In genomic region chr13:110199046-110199831, GRCh38 we compare ENCODE assay signal across 21 cellular contexts.
DNase-seq lines count a peak whose midpoint lies in the region; ATAC-seq and TF ChIP-seq lines count a peak whose summit lies in the region.
"Had no signal": no experiment of that assay in that cellular context is flagged by ENCODE, and none has a peak within 500 bp of the region (broad histone marks: within the 10 kb centered on the region; RNA-seq: fewer than 3 reads in every experiment).

No MANE protein-coding gene starts in this region.

- H3K4me1 Mint-ChIP-seq in chondrocyte (ENCODE audit: low read depth) = peaks cover 37% of the 10 kb centered on the region
- peaks cover 13% of the 10 kb centered on the region for H3K4me1 Mint-ChIP-seq in nephron progenitor cell
- H3K4me1 Mint-ChIP-seq in activated CD8-positive, alpha-beta memory T cell treated with anti-CD3 and anti-CD28 coated beads, Interleukin-2, amount 10 ng/mL, durations not matched to agents 7 days and 5 days = no peaks in the 10 kb centered on the region

- ATAC-seq in HG02642 (IDR thresholded peaks at IDR 0.05; ENCODE audit: poor library complexity, unreplicated experiment) = no peak
- ATAC-seq in GM21447 (IDR thresholded peaks at IDR 0.05; ENCODE audit: unreplicated experiment) = no peak
- no peak for ATAC-seq in activated CD8-positive, alpha-beta memory T cell treated with anti-CD3 and anti-CD28 coated beads, Interleukin-2, amount 10 ng/mL, durations not matched to agents 7 days and 5 days
- ATAC-seq: CD8-positive, alpha-beta T cell; Panc1; SK-N-SH treated with all-trans-retinoic acid at 6 μM for 48 hours had no signal

- intact Hi-C loops in cardiac septum (cut with DNase I) (no loop called here), left ventricle myocardium inferior (cut with micrococcal nuclease) (no loop called here)

- no peaks in the 10 kb centered on the region for H3K9me3 ChIP-seq in left ventricle myocardium inferior (replicated peaks)

- H3K9me3 Mint-ChIP-seq in chondrocyte (ENCODE audit: low read depth) (no peaks in the 10 kb centered on the region), nephron progenitor cell (no peaks in the 10 kb centered on the region)
- no peaks in the 10 kb centered on the region for H3K9me3 Mint-ChIP-seq in activated CD8-positive, alpha-beta memory T cell treated with anti-CD3 and anti-CD28 coated beads, Interleukin-2, amount 10 ng/mL, durations not matched to agents 7 days and 5 days (ENCODE audit: low read depth)
- H3K9me3 Mint-ChIP-seq: CD8-positive, alpha-beta T cell had no signal

- peaks cover 5% of the 10 kb centered on the region for H3K4me1 ChIP-seq in left ventricle myocardium inferior

- H3K27ac Mint-ChIP-seq in chondrocyte (ENCODE audit: unreplicated experiment) (peak overlapping the region; percentile 67), nephron progenitor cell (peak overlapping the region; percentile 13)
- H3K27ac Mint-ChIP-seq in activated CD8-positive, alpha-beta memory T cell treated with anti-CD3 and anti-CD28 coated beads, Interleukin-2, amount 10 ng/mL, durations not matched to agents 7 days and 5 days = no peak overlapping the region
- H3K27ac Mint-ChIP-seq: CD8-positive, alpha-beta T cell had no signal

- no peak for TF ChIP-seq CTCF in left ventricle myocardium inferior (IDR thresholded peaks at IDR 0.05; ENCODE audit: borderline replicate concordance)
- TF ChIP-seq CTCF in chondrocyte (IDR thresholded peaks at IDR 0.05) = no peak
- TF ChIP-seq CTCF in nephron progenitor cell (IDR thresholded peaks at IDR 0.05) = no peak

- CTCF ChIA-PET in activated CD8-positive, alpha-beta memory T cell treated with anti-CD3 and anti-CD28 coated beads, Interleukin-2, amount 10 ng/mL, durations not matched to agents 7 days and 5 days (lab: Charles Lee) = no interaction called here

- DNase-seq in cardiac septum (ENCODE audit: low spot score) = peak; percentile 41
- no peak for DNase-seq in left ventricle myocardium inferior
- no peak for DNase-seq in chondrocyte (ENCODE audit: low spot score)
- no peak for DNase-seq in nephron progenitor cell
- no peak for DNase-seq in activated CD8-positive, alpha-beta memory T cell treated with anti-CD3 and anti-CD28 coated beads, Interleukin-2, amount 50 U/mL, for 48 hours
- no peak for DNase-seq in activated CD8-positive, alpha-beta memory T cell treated with anti-CD3 and anti-CD28 coated beads, Interleukin-2, amount 10 ng/mL, durations not matched to agents 7 days and 5 days
- DNase-seq: ACHN; C1 segment of cervical spinal cord; CD8-positive, alpha-beta T cell; GDM1; KG1; NCI-H1092; NCI-H1436 treated with DMSO at 0.1 percent for 48 hours; NCI-H2029; NCI-H524 treated with DMSO at 0.1 percent for 48 hours; NCI-H82 had no signal

- H3K4me3 ChIP-seq in left ventricle myocardium inferior = no peak overlapping the region

- H3K36me3 Mint-ChIP-seq in chondrocyte (ENCODE audit: low read depth) (peaks cover 70% of the 10 kb centered on the region), nephron progenitor cell (ENCODE audit: low read depth) (peaks cover 50% of the 10 kb centered on the region)
- no peaks in the 10 kb centered on the region for H3K36me3 Mint-ChIP-seq in activated CD8-positive, alpha-beta memory T cell treated with anti-CD3 and anti-CD28 coated beads, Interleukin-2, amount 10 ng/mL, durations not matched to agents 7 days and 5 days
- H3K36me3 Mint-ChIP-seq: CD8-positive, alpha-beta T cell had no signal

- no peak overlapping the region for H3K4me3 Mint-ChIP-seq in chondrocyte (ENCODE audit: unreplicated experiment)
- H3K4me3 Mint-ChIP-seq in nephron progenitor cell = no peak overlapping the region
- H3K4me3 Mint-ChIP-seq in activated CD8-positive, alpha-beta memory T cell treated with anti-CD3 and anti-CD28 coated beads, Interleukin-2, amount 10 ng/mL, durations not matched to agents 7 days and 5 days = no peak overlapping the region
- H3K4me3 Mint-ChIP-seq: CD8-positive, alpha-beta T cell had no signal

- H3K27me3 ChIP-seq in left ventricle myocardium inferior (ENCODE audit: low read depth) = no peaks in the 10 kb centered on the region

- H3K36me3 ChIP-seq in left ventricle myocardium inferior = peaks cover 93% of the 10 kb centered on the region

- H3K27me3 Mint-ChIP-seq in chondrocyte (ENCODE audit: low read depth) = no peaks in the 10 kb centered on the region
- no peaks in the 10 kb centered on the region for H3K27me3 Mint-ChIP-seq in nephron progenitor cell (ENCODE audit: low read depth, poor library complexity)
- H3K27me3 Mint-ChIP-seq in activated CD8-positive, alpha-beta memory T cell treated with anti-CD3 and anti-CD28 coated beads, Interleukin-2, amount 10 ng/mL, durations not matched to agents 7 days and 5 days = no peaks in the 10 kb centered on the region

- H3K27ac ChIP-seq in left ventricle myocardium inferior (replicated peaks) = no peak overlapping the region
- H3K27ac ChIP-seq: 22Rv1 had no signal
